14 cellular contexts compared by ENCODE assay signal in genomic region chr6:55913213-55914195, GRCh38. TPM values are rescaled to one million over a fixed set of nuclear protein-coding genes. Genes with fewer than 3 reads are reported as not detected.
A peak's percentile ranks its signal among the peaks of the same experiment; 100 is the strongest.
DNase-seq lines count a peak whose midpoint lies in the region; ATAC-seq and TF ChIP-seq lines count a peak whose summit lies in the region.
"Had no signal": no experiment of that assay in that cellular context is flagged by ENCODE, and none has a peak within 500 bp of the region (broad histone marks: within the 10 kb centered on the region; RNA-seq: fewer than 3 reads in every experiment).

No MANE protein-coding gene starts in this region.

- H3K4me3 Mint-ChIP-seq in stimulated activated naive CD8-positive, alpha-beta T cell treated with anti-CD3 and anti-CD28 coated beads, Interleukin-15, amount 100 ng/mL, for 72 hours: no peak overlapping the region

- ATAC-seq in GM19395 (IDR thresholded peaks at IDR 0.05; ENCODE audit: unreplicated experiment): peak; percentile 63
- peak; percentile 67 for ATAC-seq in HG03442 (IDR thresholded peaks at IDR 0.05; ENCODE audit: unreplicated experiment)
- ATAC-seq in lower lobe of right lung: no peak
- ATAC-seq in stimulated activated naive CD8-positive, alpha-beta T cell treated with anti-CD3 and anti-CD28 coated beads, Interleukin-15, amount 100 ng/mL, for 72 hours: no peak
- ATAC-seq: activated CD4-positive, CD25-positive, alpha-beta regulatory T cell treated with anti-CD3 and anti-CD28 coated beads, Interleukin-2, amount 50 U/mL, for 24 hours; upper lobe of right lung had no signal

- H3K27ac Mint-ChIP-seq in stimulated activated naive CD8-positive, alpha-beta T cell treated with anti-CD3 and anti-CD28 coated beads, Interleukin-15, amount 100 ng/mL, for 72 hours: no peak overlapping the region

- H3K4me1 Mint-ChIP-seq in stimulated activated naive CD8-positive, alpha-beta T cell treated with anti-CD3 and anti-CD28 coated beads, Interleukin-15, amount 100 ng/mL, for 72 hours: no peaks in the 10 kb centered on the region

- DNase-seq in SKM-1 treated with dmso at 0.1 percent for 144 hours (lab: John Stamatoyannopoulos, UW; ENCODE audit: unreplicated experiment) (peak; percentile 68), pons (ENCODE audit: low spot score) (peak; percentile 5), lower lobe of right lung (no peak), Ammon's horn (ENCODE audit: low spot score) (no peak)
- no peak for DNase-seq in activated CD8-positive, alpha-beta memory T cell treated with anti-CD3 and anti-CD28 coated beads for 24 hours
- no peak for DNase-seq in stimulated activated naive CD8-positive, alpha-beta T cell treated with anti-CD3 and anti-CD28 coated beads, Interleukin-15, amount 100 ng/mL, for 72 hours
- DNase-seq: colonic mucosa, midbrain, NCI-H2029 treated with DMSO at 0.1 percent for 48 hours, upper lobe of right lung had no signal

- H3K27ac ChIP-seq in lower lobe of right lung: no peak overlapping the region
- H3K27ac ChIP-seq: colonic mucosa, upper lobe of right lung had no signal

- no peaks in the 10 kb centered on the region for H3K36me3 ChIP-seq in lower lobe of right lung
- H3K36me3 ChIP-seq: colonic mucosa, upper lobe of right lung had no signal

- no peaks in the 10 kb centered on the region for H3K27me3 ChIP-seq in lower lobe of right lung (ENCODE audit: low read depth)
- H3K27me3 ChIP-seq: colonic mucosa, upper lobe of right lung had no signal

- H3K9me3 ChIP-seq in lower lobe of right lung: no peaks in the 10 kb centered on the region
- H3K9me3 ChIP-seq: colonic mucosa, upper lobe of right lung had no signal

- no peaks in the 10 kb centered on the region for H3K9me3 Mint-ChIP-seq in stimulated activated naive CD8-positive, alpha-beta T cell treated with anti-CD3 and anti-CD28 coated beads, Interleukin-15, amount 100 ng/mL, for 72 hours

- TF ChIP-seq CTCF in lower lobe of right lung (IDR thresholded peaks at IDR 0.05): no peak

- H3K27me3 Mint-ChIP-seq in stimulated activated naive CD8-positive, alpha-beta T cell treated with anti-CD3 and anti-CD28 coated beads, Interleukin-15, amount 100 ng/mL, for 72 hours: no peaks in the 10 kb centered on the region

- no peak overlapping the region for H3K4me3 ChIP-seq in lower lobe of right lung
- H3K4me3 ChIP-seq: colonic mucosa, upper lobe of right lung had no signal

- no peaks in the 10 kb centered on the region for H3K4me1 ChIP-seq in lower lobe of right lung
- H3K4me1 ChIP-seq: colonic mucosa, upper lobe of right lung had no signal

- intact Hi-C loops in lower lobe of right lung (cut with DNase I): no loop called here

RNA-seq across cellular contexts. Expression of gene BMP5, which starts 38.1 kb away (rescaled TPM):
- total RNA-seq in lower lobe of right lung: 13.3 TPM
- total RNA-seq: RPMI7951 had no signal

Comparison
In these comparisons a context has a peak if more than half of its experiments do, and no peak if none do; other contexts are left out.
1. ATAC-seq: peak in GM19395 (single experiment) and HG03442 (single experiment); none in lower lobe of right lung (0 of 2) and stimulated activated naive CD8-positive, alpha-beta T cell treated with anti-CD3 and anti-CD28 coated beads, Interleukin-15, amount 100 ng/mL, for 72 hours (single experiment).
2. DNase-seq: peak in SKM-1 treated with dmso at 0.1 percent for 144 hours (single experiment) and pons (single experiment); none in lower lobe of right lung (single experiment), activated CD8-positive, alpha-beta memory T cell treated with anti-CD3 and anti-CD28 coated beads for 24 hours (single experiment), Ammon's horn (single experiment) and stimulated activated naive CD8-positive, alpha-beta T cell treated with anti-CD3 and anti-CD28 coated beads, Interleukin-15, amount 100 ng/mL, for 72 hours (0 of 2).